1 cellular context compared by ENCODE assay signal in genomic region chr1:10637833-10638558, GRCh38.
TF ChIP-seq lines count a peak whose summit lies in the region.

No MANE protein-coding gene starts in this region.

TF ChIP-seq in IMR-90, 13 proteins besides CTCF, POLR2A, EP300 and RAD21:
- TF ChIP-seq MAFK (IDR thresholded peaks at IDR 0.05; ENCODE audit: low read depth, low read length) (no peak), CEBPB (IDR thresholded peaks at IDR 0.05; ENCODE audit: low read depth, low read length) (no peak), RCOR1 (IDR thresholded peaks at IDR 0.05; ENCODE audit: insufficient replicate concordance, low read length) (no peak), CHD1 (IDR thresholded peaks at IDR 0.05; ENCODE audit: low read depth, low read length) (no peak), NFE2L2 (IDR thresholded peaks at IDR 0.05; ENCODE audit: low read depth, low read length) (no peak), RFX5 (IDR thresholded peaks at IDR 0.05; ENCODE audit: low read depth, low read length) (no peak), BHLHE40 (IDR thresholded peaks at IDR 0.05; ENCODE audit: low read depth, low read length) (no peak), SMC3 (IDR thresholded peaks at IDR 0.05; ENCODE audit: low read depth, low read length) (no peak), FOS (IDR thresholded peaks at IDR 0.05; ENCODE audit: low read depth, low read length) (no peak), MAZ (IDR thresholded peaks at IDR 0.05; ENCODE audit: borderline replicate concordance, low read depth, low read length) (no peak), MXI1 (IDR thresholded peaks at IDR 0.05; ENCODE audit: borderline replicate concordance, low read depth, low read length) (no peak)
- TF ChIP-seq, protein P1, sequence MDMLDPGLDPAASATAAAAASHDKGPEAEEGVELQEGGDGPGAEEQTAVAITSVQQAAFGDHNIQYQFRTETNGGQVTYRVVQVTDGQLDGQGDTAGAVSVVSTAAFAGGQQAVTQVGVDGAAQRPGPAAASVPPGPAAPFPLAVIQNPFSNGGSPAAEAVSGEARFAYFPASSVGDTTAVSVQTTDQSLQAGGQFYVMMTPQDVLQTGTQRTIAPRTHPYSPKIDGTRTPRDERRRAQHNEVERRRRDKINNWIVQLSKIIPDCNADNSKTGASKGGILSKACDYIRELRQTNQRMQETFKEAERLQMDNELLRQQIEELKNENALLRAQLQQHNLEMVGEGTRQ (IDR thresholded peaks at IDR 0.05; ENCODE audit: low read depth, low read length): no peak
- TF ChIP-seq, protein P2, sequence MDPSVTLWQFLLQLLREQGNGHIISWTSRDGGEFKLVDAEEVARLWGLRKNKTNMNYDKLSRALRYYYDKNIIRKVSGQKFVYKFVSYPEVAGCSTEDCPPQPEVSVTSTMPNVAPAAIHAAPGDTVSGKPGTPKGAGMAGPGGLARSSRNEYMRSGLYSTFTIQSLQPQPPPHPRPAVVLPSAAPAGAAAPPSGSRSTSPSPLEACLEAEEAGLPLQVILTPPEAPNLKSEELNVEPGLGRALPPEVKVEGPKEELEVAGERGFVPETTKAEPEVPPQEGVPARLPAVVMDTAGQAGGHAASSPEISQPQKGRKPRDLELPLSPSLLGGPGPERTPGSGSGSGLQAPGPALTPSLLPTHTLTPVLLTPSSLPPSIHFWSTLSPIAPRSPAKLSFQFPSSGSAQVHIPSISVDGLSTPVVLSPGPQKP (IDR thresholded peaks at IDR 0.05; ENCODE audit: borderline replicate concordance, low read depth, low read length): no peak
